In genomic region chr14:56422703-56423213, GRCh38 we compare ENCODE assay signal across 8 cellular contexts.
A peak's percentile ranks its signal among the peaks of the same experiment; 100 is the strongest.
DNase-seq lines count a peak whose midpoint lies in the region; ATAC-seq, FAIRE-seq and TF ChIP-seq lines count a peak whose summit lies in the region.

No MANE protein-coding gene starts in this region.

- H3K27ac ChIP-seq in naive thymus-derived CD4-positive, alpha-beta T cell (ENCODE audit: low read depth, low read length) = no peak overlapping the region

- H3K27ac Mint-ChIP-seq in activated T-cell treated with anti-CD3 and anti-CD28 coated beads, Interleukin-2, amount 50 U/mL, for 72 hours = no peak overlapping the region
- H3K27ac Mint-ChIP-seq in naive thymus-derived CD4-positive, alpha-beta T cell = no peak overlapping the region

- H3K4me3 Mint-ChIP-seq in activated T-cell treated with anti-CD3 and anti-CD28 coated beads, Interleukin-2, amount 50 U/mL, for 72 hours = no peak overlapping the region
- H3K4me3 Mint-ChIP-seq in naive thymus-derived CD4-positive, alpha-beta T cell = no peak overlapping the region

- peaks cover 5% of the 10 kb centered on the region for H3K27me3 Mint-ChIP-seq in activated T-cell treated with anti-CD3 and anti-CD28 coated beads, Interleukin-2, amount 50 U/mL, for 72 hours (ENCODE audit: low read depth)
- H3K27me3 Mint-ChIP-seq in naive thymus-derived CD4-positive, alpha-beta T cell = peaks cover 0 to 24% (median 4%) of the 10 kb centered on the region in 5 donors

- no peaks in the 10 kb centered on the region for H3K9me3 Mint-ChIP-seq in activated T-cell treated with anti-CD3 and anti-CD28 coated beads, Interleukin-2, amount 50 U/mL, for 72 hours
- no peaks in the 10 kb centered on the region for H3K9me3 Mint-ChIP-seq in naive thymus-derived CD4-positive, alpha-beta T cell

- TF ChIP-seq POLR2A in GM12891 (IDR thresholded peaks at IDR 0.05; ENCODE audit: low read depth, low read length) = no peak

- no peaks in the 10 kb centered on the region for H3K4me1 ChIP-seq in naive thymus-derived CD4-positive, alpha-beta T cell (ENCODE audit: control insufficient read depth in 2 of 2, insufficient read depth in 2 of 2, low read length in 2 of 2)

- FAIRE-seq in GM12891 (lab: Jason Lieb, UNC) = no peak

- no peaks in the 10 kb centered on the region for H3K36me3 Mint-ChIP-seq in activated T-cell treated with anti-CD3 and anti-CD28 coated beads, Interleukin-2, amount 50 U/mL, for 72 hours (ENCODE audit: insufficient read depth in 2 of 2)
- H3K36me3 Mint-ChIP-seq in naive thymus-derived CD4-positive, alpha-beta T cell = no peaks in the 10 kb centered on the region

- H3K36me3 ChIP-seq in naive thymus-derived CD4-positive, alpha-beta T cell (ENCODE audit: control insufficient read depth in 2 of 3, insufficient read depth in 3 of 3, low read length in 3 of 3) = no peaks in the 10 kb centered on the region

- H3K4me1 Mint-ChIP-seq in activated T-cell treated with anti-CD3 and anti-CD28 coated beads, Interleukin-2, amount 50 U/mL, for 72 hours (ENCODE audit: low read depth) = no peaks in the 10 kb centered on the region
- H3K4me1 Mint-ChIP-seq in naive thymus-derived CD4-positive, alpha-beta T cell = peaks cover 0 to 4% (median 0%) of the 10 kb centered on the region in 7 donors

- intact Hi-C loops in naive thymus-derived CD4-positive, alpha-beta T cell (cut with micrococcal nuclease) = loop anchor here (1.0 to 10.0 kb wide), 4 partner anchors 558 to 1209 kb away; no protein-coding TSS in a partner anchor

- H3K27me3 ChIP-seq in naive thymus-derived CD4-positive, alpha-beta T cell (ENCODE audit: control insufficient read depth in 2 of 2, insufficient read depth in 2 of 2, low read length in 2 of 2) = no peaks in the 10 kb centered on the region

- H3K9me3 ChIP-seq in naive thymus-derived CD4-positive, alpha-beta T cell (ENCODE audit: control insufficient read depth in 2 of 3, low read length in 3 of 3) = no peaks in the 10 kb centered on the region

- no peak overlapping the region for H3K4me3 ChIP-seq in naive thymus-derived CD4-positive, alpha-beta T cell (ENCODE audit: low read length)

- peak; percentile 5 to 7 for DNase-seq in activated T-cell treated with anti-CD3 and anti-CD28 coated beads, Interleukin-2, amount 50 U/mL, for 72 hours
- DNase-seq in activated T-cell treated with anti-CD3 and anti-CD28 coated beads for 4 hours (no peak), NCI-H1105 (lab: John Stamatoyannopoulos, UW) (peak; percentile 91), fibroblast of gingiva (ENCODE audit: low read depth) (peak; percentile 76), GM12891 (ENCODE audit: insufficient read length, low spot score) (no peak)
- DNase-seq in naive thymus-derived CD4-positive, alpha-beta T cell = peak in 6 of 9 donors; percentile 13 to 39 (median 18)

- POLR2A ChIA-PET in naive thymus-derived CD4-positive, alpha-beta T cell (lab: Charles Lee) = no interaction called here

- CTCF ChIA-PET in naive thymus-derived CD4-positive, alpha-beta T cell (lab: Charles Lee) = interaction anchor here (0.6 to 1.1 kb wide), 4 partner anchors 9 to 698 kb away, joined by 3 to 4 read pairs (median 3); no protein-coding TSS in a partner anchor

- ATAC-seq in activated T-cell treated with anti-CD3 and anti-CD28 coated beads, Interleukin-2, amount 50 U/mL, for 72 hours (replicated peaks in 1 of 2) = peak in 1 of 2 donors; percentile 50
- ATAC-seq in SK-N-SH treated with all-trans-retinoic acid at 6 μM for 48 hours (peak; percentile 92), HG02885 (IDR thresholded peaks at IDR 0.05; ENCODE audit: poor library complexity, unreplicated experiment) (no peak)
- peak; percentile 38 for ATAC-seq in naive thymus-derived CD4-positive, alpha-beta T cell

TF ChIP-seq in SK-N-SH treated with all-trans-retinoic acid at 6 μM for 48 hours, 23 proteins besides CTCF, POLR2A, EP300 and RAD21:
- TF ChIP-seq ZNF8 (CRISPR knock-in tag; IDR thresholded peaks at IDR 0.05) (no peak), GLIS3 (CRISPR knock-in tag; IDR thresholded peaks at IDR 0.05) (no peak), TCF4 (CRISPR knock-in tag; IDR thresholded peaks at IDR 0.05; ENCODE audit: borderline replicate concordance) (no peak), CSDC2 (CRISPR knock-in tag; IDR thresholded peaks at IDR 0.05) (no peak), ZC3H10 (CRISPR knock-in tag; IDR thresholded peaks at IDR 0.05) (no peak), ZNF565 (CRISPR knock-in tag; conservative IDR thresholded peaks at IDR 0.05; ENCODE audit: low read depth) (no peak), PATZ1 (CRISPR knock-in tag; IDR thresholded peaks at IDR 0.05; ENCODE audit: borderline replicate concordance) (no peak), POU6F1 (CRISPR knock-in tag; IDR thresholded peaks at IDR 0.05; ENCODE audit: borderline replicate concordance, low read depth) (no peak), ESRRG (CRISPR knock-in tag; IDR thresholded peaks at IDR 0.05) (no peak)

TF ChIP-seq in GM12891, 5 proteins besides CTCF, POLR2A, EP300 and RAD21:
- TF ChIP-seq TAF1 (IDR thresholded peaks at IDR 0.05; ENCODE audit: low read depth, low read length) (no peak), POLR2AphosphoS5 (IDR thresholded peaks at IDR 0.05; ENCODE audit: low read depth, low read length) (no peak)

Comparison
In these comparisons a context has a peak if more than half of its experiments do, and no peak if none do; other contexts are left out.
1. DNase-seq: peak in activated T-cell treated with anti-CD3 and anti-CD28 coated beads, Interleukin-2, amount 50 U/mL, for 72 hours (2 of 2), NCI-H1105 (single experiment), fibroblast of gingiva (single experiment) and naive thymus-derived CD4-positive, alpha-beta T cell (6 of 9); none in activated T-cell treated with anti-CD3 and anti-CD28 coated beads for 4 hours (single experiment) and GM12891 (single experiment).